Comparison of ENCODE assay signal across 8 cellular contexts in genomic region chr9:89311346-89312153, GRCh38. TPM values are rescaled to one million over a fixed set of nuclear protein-coding genes. Genes with fewer than 3 reads are reported as not detected.
DNase-seq lines count a peak whose midpoint lies in the region; ATAC-seq, FAIRE-seq and TF ChIP-seq lines count a peak whose summit lies in the region.

No MANE protein-coding gene starts in this region.

- no peak for TF ChIP-seq POLR2A in endothelial cell of umbilical vein (IDR thresholded peaks at IDR 0.05; ENCODE audit: low read depth, low read length)

- DNase-seq in H7, result peak; percentile 84
- no peak for DNase-seq in RWPE2 (ENCODE audit: low spot score)
- peak; percentile 23 for DNase-seq in endothelial cell of umbilical vein (ENCODE audit: low read depth, low spot score)
- DNase-seq in naive thymus-derived CD4-positive, alpha-beta T cell, result no peak
- DNase-seq in middle frontal gyrus (ENCODE audit: extremely low spot score, low spot score), result no peak
- DNase-seq in GM19239 (ENCODE audit: insufficient read length, low spot score), result no peak
- no peak for DNase-seq in EL

- H3K27ac Mint-ChIP-seq in naive thymus-derived CD4-positive, alpha-beta T cell, result peak overlapping the region; percentile 97 to 100 (median 99)

- H3K4me3 Mint-ChIP-seq in naive thymus-derived CD4-positive, alpha-beta T cell, result peak overlapping the region; percentile 94 to 99 (median 96)

- no peak for ATAC-seq in RWPE2 (ENCODE audit: low read depth)
- ATAC-seq in naive thymus-derived CD4-positive, alpha-beta T cell, result no peak

- peaks cover 0 to 42% (median 39%) of the 10 kb centered on the region in 11 experiments; a peak in 17 of 22 replicates for H4K20me1 ChIP-seq in BLaER1 treated with 17β-estradiol and CSF1 and Interleukin-3, amounts not matched to agents 10 nM and 100 nM
- H4K20me1 ChIP-seq in endothelial cell of umbilical vein (replicated peaks; ENCODE audit: control insufficient read depth, extremely low read depth, insufficient read depth, low read length), result no peaks in the 10 kb centered on the region

- intact Hi-C loops in endothelial cell of umbilical vein (cut with micrococcal nuclease), result loop anchor here (1.0 to 10.0 kb wide), 3 partner anchors 158 to 924 kb away; partner anchors contain the start of gene SPIN1
- intact Hi-C loops in naive thymus-derived CD4-positive, alpha-beta T cell (cut with micrococcal nuclease), result loop anchor here (2.0 to 10.0 kb wide), 4 partner anchors 151 to 477 kb away; partner anchors contain the start of gene GADD45G (in 2 of the 2)

- H3K36me3 ChIP-seq in BLaER1 treated with 17β-estradiol and CSF1 and Interleukin-3, amounts not matched to agents 10 nM and 100 nM, result peaks cover 6 to 45% (median 32%) of the 10 kb centered on the region in 11 experiments; a peak in 21 of 22 replicates
- H3K36me3 ChIP-seq in H7 (replicated peaks; ENCODE audit: control insufficient read depth, insufficient read depth, low read length) (peaks cover 13% of the 10 kb centered on the region), RWPE2 (ENCODE audit: low read depth) (peaks cover 46% of the 10 kb centered on the region), endothelial cell of umbilical vein (ENCODE audit: control insufficient read depth in 2 of 2, extremely low read depth in 1 of 2, insufficient read depth in 2 of 2, low read length in 2 of 2) (peaks cover 0 to 13% of the 10 kb centered on the region in 2 experiments)
- H3K36me3 ChIP-seq in naive thymus-derived CD4-positive, alpha-beta T cell (ENCODE audit: control insufficient read depth in 2 of 3, insufficient read depth in 3 of 3, low read length in 3 of 3), result no peaks in the 10 kb centered on the region

- peak overlapping the region; percentile 63 to 100 (median 93) for H3K27ac ChIP-seq in BLaER1 treated with 17β-estradiol and CSF1 and Interleukin-3, amounts not matched to agents 10 nM and 100 nM
- H3K27ac ChIP-seq in RWPE2 (ENCODE audit: poor library complexity, severe bottlenecking) (peak overlapping the region; percentile 88), endothelial cell of umbilical vein (ENCODE audit: insufficient read depth, low read depth, low read length) (peak overlapping the region; percentile 85)
- peak overlapping the region; percentile 96 for H3K27ac ChIP-seq in naive thymus-derived CD4-positive, alpha-beta T cell (ENCODE audit: low read depth, low read length)

- H3K27me3 Mint-ChIP-seq in naive thymus-derived CD4-positive, alpha-beta T cell, result peaks cover 0 to 7% (median 0%) of the 10 kb centered on the region in 5 donors

- H3K9me1 ChIP-seq in endothelial cell of umbilical vein (replicated peaks; ENCODE audit: control insufficient read depth, extremely low read depth, insufficient read depth, low read length), result no peaks in the 10 kb centered on the region

- peak overlapping the region; percentile 91 to 98 (median 95) for H3K9ac ChIP-seq in BLaER1 treated with 17β-estradiol and CSF1 and Interleukin-3, amounts not matched to agents 10 nM and 100 nM
- peak overlapping the region; percentile 94 for H3K9ac ChIP-seq in endothelial cell of umbilical vein (replicated peaks; ENCODE audit: extremely low read depth, insufficient read depth, low read length)

- peaks cover 0 to 6% (median 0%) of the 10 kb centered on the region in 11 donors for H3K9me3 Mint-ChIP-seq in naive thymus-derived CD4-positive, alpha-beta T cell

- H3K4me3 ChIP-seq in BLaER1 treated with 17β-estradiol and CSF1 and Interleukin-3, amounts not matched to agents 10 nM and 100 nM, result peak overlapping the region; percentile 80 to 98 (median 88)
- H3K4me3 ChIP-seq in H7 (ENCODE audit: insufficient read depth, low read depth, low read length) (peak overlapping the region; percentile 99), RWPE2 (ENCODE audit: severe bottlenecking) (peak overlapping the region; percentile 61), endothelial cell of umbilical vein (replicated peaks in 1 of 3; ENCODE audit: insufficient read depth in 1 of 3, low read depth in 1 of 3, low read length in 3 of 3) (peak overlapping the region; percentile 70 to 98 (median 97))
- peak overlapping the region; percentile 67 for H3K4me3 ChIP-seq in naive thymus-derived CD4-positive, alpha-beta T cell (ENCODE audit: low read length)

- no peaks in the 10 kb centered on the region for H3K9me3 ChIP-seq in BLaER1 treated with 17β-estradiol and CSF1 and Interleukin-3, amounts not matched to agents 10 nM and 100 nM (replicated peaks in 1 of 11)
- H3K9me3 ChIP-seq in RWPE2 (ENCODE audit: severe bottlenecking) (no peaks in the 10 kb centered on the region), endothelial cell of umbilical vein (replicated peaks; ENCODE audit: control insufficient read depth, insufficient read depth, low read length) (no peaks in the 10 kb centered on the region)
- no peaks in the 10 kb centered on the region for H3K9me3 ChIP-seq in naive thymus-derived CD4-positive, alpha-beta T cell (ENCODE audit: control insufficient read depth in 2 of 3, low read length in 3 of 3)

- no peaks in the 10 kb centered on the region for H3K27me3 ChIP-seq in BLaER1 treated with 17β-estradiol and CSF1 and Interleukin-3, amounts not matched to agents 10 nM and 100 nM
- no peaks in the 10 kb centered on the region for H3K27me3 ChIP-seq in H7 (ENCODE audit: control insufficient read depth, insufficient read depth, low read length)
- no peaks in the 10 kb centered on the region for H3K27me3 ChIP-seq in RWPE2 (ENCODE audit: insufficient read depth, poor library complexity, severe bottlenecking)
- H3K27me3 ChIP-seq in endothelial cell of umbilical vein (ENCODE audit: control insufficient read depth in 2 of 2, insufficient read depth in 2 of 2, low read length in 2 of 2), result no peaks in the 10 kb centered on the region
- peaks cover 0 to 4% of the 10 kb centered on the region in 2 donors for H3K27me3 ChIP-seq in naive thymus-derived CD4-positive, alpha-beta T cell (ENCODE audit: control insufficient read depth in 2 of 2, insufficient read depth in 2 of 2, low read length in 2 of 2)

- dilution Hi-C loops in endothelial cell of umbilical vein (cut with MboI; ENCODE audit: extremely low pct_ligation_motif_present, low sequenced_read_pairs), result no loop called here

- H3K36me3 Mint-ChIP-seq in naive thymus-derived CD4-positive, alpha-beta T cell, result peaks cover 0 to 20% (median 3%) of the 10 kb centered on the region in 5 donors

- CTCF ChIA-PET in endothelial cell of umbilical vein (lab: Charles Lee), result interaction anchor here (1.0 kb wide), 1 partner anchor 237 kb away, joined by 4 read pairs; no protein-coding TSS in a partner anchor
- CTCF ChIA-PET in naive thymus-derived CD4-positive, alpha-beta T cell (lab: Charles Lee), result no interaction called here

- BruUV-seq in endothelial cell of umbilical vein (replicated peaks; lab: Mats Ljungman, UMichigan), result TSS peak; percentile 33

- POLR2A ChIA-PET in endothelial cell of umbilical vein (lab: Charles Lee), result interaction anchor here (0.8 kb wide), 1 partner anchor 158 kb away, joined by 3 read pairs; no protein-coding TSS in a partner anchor
- POLR2A ChIA-PET in naive thymus-derived CD4-positive, alpha-beta T cell (lab: Charles Lee), result no interaction called here

- H3K4me1 Mint-ChIP-seq in naive thymus-derived CD4-positive, alpha-beta T cell, result peaks cover 0 to 38% (median 32%) of the 10 kb centered on the region in 7 donors

- no peak overlapping the region for H2AFZ ChIP-seq in endothelial cell of umbilical vein (ENCODE audit: low read depth, low read length)

- H3K79me2 ChIP-seq in endothelial cell of umbilical vein (ENCODE audit: control insufficient read depth, insufficient read depth, low read length), result peaks cover 54% of the 10 kb centered on the region

- peaks cover 25 to 44% (median 35%) of the 10 kb centered on the region in 10 experiments for H3K4me1 ChIP-seq in BLaER1 treated with 17β-estradiol and CSF1 and Interleukin-3, amounts not matched to agents 10 nM and 100 nM
- H3K4me1 ChIP-seq in RWPE2 (ENCODE audit: insufficient read depth, poor library complexity, severe bottlenecking), result peaks cover 22% of the 10 kb centered on the region
- H3K4me1 ChIP-seq in endothelial cell of umbilical vein (ENCODE audit: control insufficient read depth, extremely low read depth, insufficient read depth, low read length), result peaks cover 28% of the 10 kb centered on the region
- peaks cover 22 to 24% of the 10 kb centered on the region in 2 donors for H3K4me1 ChIP-seq in naive thymus-derived CD4-positive, alpha-beta T cell (ENCODE audit: control insufficient read depth in 2 of 2, insufficient read depth in 2 of 2, low read length in 2 of 2)

- H3K4me2 ChIP-seq in BLaER1 treated with 17β-estradiol and CSF1 and Interleukin-3, amounts not matched to agents 10 nM and 100 nM, result peak overlapping the region; percentile 75 to 100 (median 93)
- H3K4me2 ChIP-seq in endothelial cell of umbilical vein (ENCODE audit: insufficient read depth, low read length), result peak overlapping the region; percentile 97

- FAIRE-seq in endothelial cell of umbilical vein (lab: Jason Lieb, UNC) (no peak), GM19239 (lab: Jason Lieb, UNC) (no peak)

- TF ChIP-seq CTCF in RWPE2 (IDR thresholded peaks at IDR 0.05; ENCODE audit: poor library complexity, severe bottlenecking) (no peak), endothelial cell of umbilical vein (IDR thresholded peaks at IDR 0.05; ENCODE audit: extremely low read depth in 1 of 2, insufficient read depth in 1 of 2, low read depth in 1 of 2, low read length in 2 of 2) (no peak)

RNA-seq across cellular contexts. Expression of gene CKS2, which starts 0.6 kb away (rescaled TPM):
- 280 and 303 TPM in 2 replicates for total RNA-seq in H7 (2014; rRNA removed; shearing (Covaris generic))
- total RNA-seq in endothelial cell of umbilical vein, result 149 and 153 TPM in 2 replicates
- 269 and 302 TPM in 2 replicates for polyA plus RNA-seq in endothelial cell of umbilical vein
- polyA plus RNA-seq in endothelial cell of umbilical vein (2011; cell fraction: cytosol; rRNA removed), result 415 TPM in 2 replicates
- polyA plus RNA-seq in endothelial cell of umbilical vein (2011; cell fraction: nucleus; rRNA removed), result 154 and 164 TPM in 2 replicates
- 219 and 459 TPM in 2 replicates for polyA plus RNA-seq in endothelial cell of umbilical vein (2012)
- 80.2 and 88.4 TPM in 2 replicates for polyA minus RNA-seq in endothelial cell of umbilical vein
- polyA minus RNA-seq in endothelial cell of umbilical vein (2011; cell fraction: cytosol; rRNA and poly(A)+ RNA removed), result 155 TPM
- polyA minus RNA-seq in endothelial cell of umbilical vein (2011; cell fraction: nucleus; rRNA and poly(A)+ RNA removed), result 19.5 and 25.2 TPM in 2 replicates
- total RNA-seq in naive thymus-derived CD4-positive, alpha-beta T cell, result 100 to 1,000 TPM in 1 of 5 experiments, 10 to 100 TPM in 1, 1 to 10 TPM in 3; 5.2 to 121 (median 8.9) TPM
- 1 to 10 TPM; 6.0 to 8.0 TPM for polyA plus RNA-seq in naive thymus-derived CD4-positive, alpha-beta T cell

RNA-seq across cellular contexts. Expression of gene SECISBP2, which starts 6.8 kb away (rescaled TPM):
- total RNA-seq in H7 (2014; rRNA removed; shearing (Covaris generic)), result 51.6 and 74.8 TPM in 2 replicates
- total RNA-seq in endothelial cell of umbilical vein, result 34.1 and 36.3 TPM in 2 replicates
- polyA plus RNA-seq in endothelial cell of umbilical vein, result 18.0 and 22.7 TPM in 2 replicates
- 23.6 TPM in 2 replicates for polyA plus RNA-seq in endothelial cell of umbilical vein (2011; cell fraction: cytosol; rRNA removed)
- polyA plus RNA-seq in endothelial cell of umbilical vein (2011; cell fraction: nucleus; rRNA removed), result 94.9 and 107 TPM in 2 replicates
- 19.6 and 21.6 TPM in 2 replicates for polyA plus RNA-seq in endothelial cell of umbilical vein (2012)
- polyA minus RNA-seq in endothelial cell of umbilical vein, result 37.7 and 39.6 TPM in 2 replicates
- 17.7 TPM for polyA minus RNA-seq in endothelial cell of umbilical vein (2011; cell fraction: cytosol; rRNA and poly(A)+ RNA removed)
- 62.4 and 97.5 TPM in 2 replicates for polyA minus RNA-seq in endothelial cell of umbilical vein (2011; cell fraction: nucleus; rRNA and poly(A)+ RNA removed)
- 100 to 1,000 TPM in 4 of 5 experiments, 10 to 100 TPM in 1; 55.0 to 130 (median 109) TPM for total RNA-seq in naive thymus-derived CD4-positive, alpha-beta T cell
- 10 to 100 TPM; 20.1 to 29.0 TPM for polyA plus RNA-seq in naive thymus-derived CD4-positive, alpha-beta T cell

Comparison
In these comparisons a context has a peak if more than half of its experiments do, and no peak if none do; other contexts are left out.
1. DNase-seq: peak in H7 (single experiment) and endothelial cell of umbilical vein (single experiment); none in RWPE2 (single experiment), naive thymus-derived CD4-positive, alpha-beta T cell (0 of 9), middle frontal gyrus (single experiment), GM19239 (single experiment) and EL (single experiment).
2. Peak in every context shown above with its lines, with median percentiles within 50 percentile points of each other: H3K27ac ChIP-seq and H3K4me3 ChIP-seq.